1 cellular context compared by ENCODE assay signal in genomic region chr1:27099154-27099903, GRCh38.
TF ChIP-seq lines count a peak whose summit lies in the region.

No MANE protein-coding gene starts in this region.

TF ChIP-seq in HCT116, 20 proteins besides CTCF, POLR2A, EP300 and RAD21 (continued from another document):
- TF ChIP-seq REST (IDR thresholded peaks at IDR 0.05; ENCODE audit: low read depth): no peak
- TF ChIP-seq ZNF274 (IDR thresholded peaks at IDR 0.05; ENCODE audit: low read depth, low read length): no peak
- TF ChIP-seq ELF1 (IDR thresholded peaks at IDR 0.05; ENCODE audit: borderline replicate concordance, low read depth): no peak
- TF ChIP-seq TCF7L2 (IDR thresholded peaks at IDR 0.05; ENCODE audit: borderline replicate concordance, extremely low read depth, insufficient read depth, insufficient read length): no peak
- TF ChIP-seq CBX3 (IDR thresholded peaks at IDR 0.05; ENCODE audit: low read depth): no peak
- TF ChIP-seq SP1 (IDR thresholded peaks at IDR 0.05; ENCODE audit: low read depth): no peak
TF ChIP-seq in HCT116: peak in this region for 0.
